2 cellular contexts compared by ENCODE assay signal in the genomic region with DNA sequence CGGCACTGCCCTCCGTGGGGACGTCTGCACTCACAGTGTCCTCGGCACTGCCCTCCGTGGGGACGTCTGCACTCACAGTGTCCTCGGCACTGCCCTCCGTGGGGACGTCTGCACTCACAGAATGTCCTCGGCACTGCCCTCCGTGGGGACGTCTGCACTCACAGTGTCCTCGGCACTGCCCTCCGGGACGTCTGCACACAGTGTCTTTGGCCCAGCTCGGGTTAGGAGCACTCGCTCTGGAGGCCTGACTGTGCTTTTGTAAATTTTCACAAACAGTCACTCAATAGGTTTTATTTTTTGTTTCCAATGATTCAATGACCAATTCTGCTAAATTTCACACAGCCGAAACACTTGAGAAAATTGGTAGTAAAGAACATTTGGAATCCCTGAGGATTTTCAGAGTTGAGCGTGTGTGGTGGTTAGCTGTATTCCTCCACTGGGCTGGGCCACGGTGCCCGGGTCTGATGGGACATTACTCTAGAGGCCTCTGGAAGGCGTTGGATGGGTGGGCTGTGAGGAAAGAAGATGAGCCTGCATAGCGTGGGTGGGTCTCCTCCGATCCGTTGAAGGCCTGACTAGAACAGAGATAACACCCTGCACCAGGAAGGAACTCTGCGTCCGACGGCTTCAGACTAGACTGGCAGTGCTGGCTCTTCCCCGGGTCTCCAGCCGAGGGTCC.
TF ChIP-seq lines count a peak whose summit lies in the region.

No MANE protein-coding gene starts in this region.

TF ChIP-seq in K562, 482 proteins besides CTCF, POLR2A, EP300 and RAD21:
- TF ChIP-seq EGR1 (conservative IDR thresholded peaks at IDR 0.05) = peak; percentile 50
- TF ChIP-seq NFE2L1 (tag; IDR thresholded peaks at IDR 0.05; ENCODE audit: borderline replicate concordance, low read depth) = no peak

TF ChIP-seq in HepG2, 621 proteins besides CTCF, POLR2A, EP300 and RAD21:
- no peak for TF ChIP-seq ZNF775 (CRISPR knock-in tag; IDR thresholded peaks at IDR 0.05; ENCODE audit: borderline replicate concordance)
- TF ChIP-seq PHF21A (CRISPR knock-in tag; IDR thresholded peaks at IDR 0.05) = 0 out of 2 replicates have a peak, but pooled peaks have one; percentile 33
- TF ChIP-seq ZMAT3 (CRISPR knock-in tag; conservative IDR thresholded peaks at IDR 0.05) = no peak
- TF ChIP-seq LCORL (IDR thresholded peaks at IDR 0.05) = no peak
- TF ChIP-seq LCORL (CRISPR knock-in tag; IDR thresholded peaks at IDR 0.05) = no peak
- peak; percentile 64; the same call in 1 of the 2 replicates for TF ChIP-seq SALL1 (CRISPR knock-in tag; IDR thresholded peaks at IDR 0.05)
- TF ChIP-seq, protein P1, sequence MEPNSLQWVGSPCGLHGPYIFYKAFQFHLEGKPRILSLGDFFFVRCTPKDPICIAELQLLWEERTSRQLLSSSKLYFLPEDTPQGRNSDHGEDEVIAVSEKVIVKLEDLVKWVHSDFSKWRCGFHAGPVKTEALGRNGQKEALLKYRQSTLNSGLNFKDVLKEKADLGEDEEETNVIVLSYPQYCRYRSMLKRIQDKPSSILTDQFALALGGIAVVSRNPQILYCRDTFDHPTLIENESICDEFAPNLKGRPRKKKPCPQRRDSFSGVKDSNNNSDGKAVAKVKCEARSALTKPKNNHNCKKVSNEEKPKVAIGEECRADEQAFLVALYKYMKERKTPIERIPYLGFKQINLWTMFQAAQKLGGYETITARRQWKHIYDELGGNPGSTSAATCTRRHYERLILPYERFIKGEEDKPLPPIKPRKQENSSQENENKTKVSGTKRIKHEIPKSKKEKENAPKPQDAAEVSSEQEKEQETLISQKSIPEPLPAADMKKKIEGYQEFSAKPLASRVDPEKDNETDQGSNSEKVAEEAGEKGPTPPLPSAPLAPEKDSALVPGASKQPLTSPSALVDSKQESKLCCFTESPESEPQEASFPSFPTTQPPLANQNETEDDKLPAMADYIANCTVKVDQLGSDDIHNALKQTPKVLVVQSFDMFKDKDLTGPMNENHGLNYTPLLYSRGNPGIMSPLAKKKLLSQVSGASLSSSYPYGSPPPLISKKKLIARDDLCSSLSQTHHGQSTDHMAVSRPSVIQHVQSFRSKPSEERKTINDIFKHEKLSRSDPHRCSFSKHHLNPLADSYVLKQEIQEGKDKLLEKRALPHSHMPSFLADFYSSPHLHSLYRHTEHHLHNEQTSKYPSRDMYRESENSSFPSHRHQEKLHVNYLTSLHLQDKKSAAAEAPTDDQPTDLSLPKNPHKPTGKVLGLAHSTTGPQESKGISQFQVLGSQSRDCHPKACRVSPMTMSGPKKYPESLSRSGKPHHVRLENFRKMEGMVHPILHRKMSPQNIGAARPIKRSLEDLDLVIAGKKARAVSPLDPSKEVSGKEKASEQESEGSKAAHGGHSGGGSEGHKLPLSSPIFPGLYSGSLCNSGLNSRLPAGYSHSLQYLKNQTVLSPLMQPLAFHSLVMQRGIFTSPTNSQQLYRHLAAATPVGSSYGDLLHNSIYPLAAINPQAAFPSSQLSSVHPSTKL (CRISPR knock-in tag; IDR thresholded peaks at IDR 0.05) = no peak
- TF ChIP-seq, protein P2, sequence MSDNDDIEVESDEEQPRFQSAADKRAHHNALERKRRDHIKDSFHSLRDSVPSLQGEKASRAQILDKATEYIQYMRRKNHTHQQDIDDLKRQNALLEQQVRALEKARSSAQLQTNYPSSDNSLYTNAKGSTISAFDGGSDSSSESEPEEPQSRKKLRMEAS (IDR thresholded peaks at IDR 0.05) = peak; percentile 18; the same call in 1 of the 2 replicates
- no peak for TF ChIP-seq KAT2B (IDR thresholded peaks at IDR 0.05; ENCODE audit: borderline replicate concordance, low read depth, low read length)
- TF ChIP-seq SP1 (IDR thresholded peaks at IDR 0.05) = no peak
- TF ChIP-seq SP1 (CRISPR knock-in tag; IDR thresholded peaks at IDR 0.05) = no peak
- TF ChIP-seq, protein P3, sequence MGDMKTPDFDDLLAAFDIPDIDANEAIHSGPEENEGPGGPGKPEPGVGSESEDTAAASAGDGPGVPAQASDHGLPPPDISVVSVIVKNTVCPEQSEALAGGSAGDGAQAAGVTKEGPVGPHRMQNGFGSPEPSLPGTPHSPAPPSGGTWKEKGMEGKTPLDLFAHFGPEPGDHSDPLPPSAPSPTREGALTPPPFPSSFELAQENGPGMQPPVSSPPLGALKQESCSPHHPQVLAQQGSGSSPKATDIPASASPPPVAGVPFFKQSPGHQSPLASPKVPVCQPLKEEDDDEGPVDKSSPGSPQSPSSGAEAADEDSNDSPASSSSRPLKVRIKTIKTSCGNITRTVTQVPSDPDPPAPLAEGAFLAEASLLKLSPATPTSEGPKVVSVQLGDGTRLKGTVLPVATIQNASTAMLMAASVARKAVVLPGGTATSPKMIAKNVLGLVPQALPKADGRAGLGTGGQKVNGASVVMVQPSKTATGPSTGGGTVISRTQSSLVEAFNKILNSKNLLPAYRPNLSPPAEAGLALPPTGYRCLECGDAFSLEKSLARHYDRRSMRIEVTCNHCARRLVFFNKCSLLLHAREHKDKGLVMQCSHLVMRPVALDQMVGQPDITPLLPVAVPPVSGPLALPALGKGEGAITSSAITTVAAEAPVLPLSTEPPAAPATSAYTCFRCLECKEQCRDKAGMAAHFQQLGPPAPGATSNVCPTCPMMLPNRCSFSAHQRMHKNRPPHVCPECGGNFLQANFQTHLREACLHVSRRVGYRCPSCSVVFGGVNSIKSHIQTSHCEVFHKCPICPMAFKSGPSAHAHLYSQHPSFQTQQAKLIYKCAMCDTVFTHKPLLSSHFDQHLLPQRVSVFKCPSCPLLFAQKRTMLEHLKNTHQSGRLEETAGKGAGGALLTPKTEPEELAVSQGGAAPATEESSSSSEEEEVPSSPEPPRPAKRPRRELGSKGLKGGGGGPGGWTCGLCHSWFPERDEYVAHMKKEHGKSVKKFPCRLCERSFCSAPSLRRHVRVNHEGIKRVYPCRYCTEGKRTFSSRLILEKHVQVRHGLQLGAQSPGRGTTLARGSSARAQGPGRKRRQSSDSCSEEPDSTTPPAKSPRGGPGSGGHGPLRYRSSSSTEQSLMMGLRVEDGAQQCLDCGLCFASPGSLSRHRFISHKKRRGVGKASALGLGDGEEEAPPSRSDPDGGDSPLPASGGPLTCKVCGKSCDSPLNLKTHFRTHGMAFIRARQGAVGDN (CRISPR knock-in tag; IDR thresholded peaks at IDR 0.05) = peak; percentile 43; the same call in 1 of the 2 replicates
- 0 out of 2 replicates have a peak, but pooled peaks have one; percentile 41 for TF ChIP-seq ZNF605 (CRISPR knock-in tag; IDR thresholded peaks at IDR 0.05)
- no peak for TF ChIP-seq KAT8 (CRISPR knock-in tag; IDR thresholded peaks at IDR 0.05)
